In the genomic region with DNA sequence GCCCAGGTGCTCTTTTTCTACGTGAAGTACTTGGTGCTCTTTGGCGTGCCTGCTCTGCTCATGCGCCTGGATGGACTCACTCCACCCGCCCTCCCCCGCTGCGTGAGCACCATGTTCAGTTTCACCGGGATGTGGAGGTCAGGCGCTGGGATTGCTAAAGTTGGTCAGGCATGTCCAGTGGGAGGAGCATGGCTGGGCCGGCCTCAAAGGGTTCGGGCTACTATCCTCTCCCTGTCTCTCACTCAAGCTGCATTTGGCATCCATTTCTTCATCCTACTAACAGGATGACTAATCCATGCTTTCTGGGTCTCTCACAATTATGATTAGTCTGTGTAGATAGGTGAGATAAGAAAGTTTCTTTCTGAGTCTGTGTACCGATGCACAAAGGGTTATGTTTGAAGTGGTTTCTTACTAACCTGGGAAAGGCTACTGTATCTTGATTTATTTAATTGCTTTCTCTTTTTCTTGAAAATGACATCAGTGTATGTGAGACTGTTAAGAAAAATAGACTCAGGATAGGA, we compare ENCODE assay signal across 9 cellular contexts.
A peak's percentile ranks its signal among the peaks of the same experiment; 100 is the strongest.
DNase-seq lines count a peak whose midpoint lies in the region; ATAC-seq and TF ChIP-seq lines count a peak whose summit lies in the region.
"Had no signal": no experiment of that assay in that cellular context is flagged by ENCODE, and none has a peak within 500 bp of the region (broad histone marks: within the 10 kb centered on the region; RNA-seq: fewer than 3 reads in every experiment).

No MANE protein-coding gene starts in this region.

- H3K9me3 ChIP-seq in right atrium auricular region (no peaks in the 10 kb centered on the region), suprapubic skin (no peaks in the 10 kb centered on the region)

- H3K4me1 ChIP-seq in right atrium auricular region (no peaks in the 10 kb centered on the region), suprapubic skin (no peaks in the 10 kb centered on the region)

- no peaks in the 10 kb centered on the region for H3K36me3 ChIP-seq in right atrium auricular region
- no peaks in the 10 kb centered on the region for H3K36me3 ChIP-seq in suprapubic skin

- TF ChIP-seq EP300 in suprapubic skin (IDR thresholded peaks at IDR 0.05): no peak

- no peak for TF ChIP-seq POLR2A in suprapubic skin (IDR thresholded peaks at IDR 0.05)

- H3K4me3 ChIP-seq in epithelial cell of esophagus (ENCODE audit: low read length): no peak overlapping the region
- H3K4me3 ChIP-seq in right atrium auricular region: no peak overlapping the region
- H3K4me3 ChIP-seq in suprapubic skin: no peak overlapping the region

- no peaks in the 10 kb centered on the region for H3K27me3 ChIP-seq in right atrium auricular region
- no peaks in the 10 kb centered on the region for H3K27me3 ChIP-seq in suprapubic skin

- ATAC-seq in GM18508 (IDR thresholded peaks at IDR 0.05; ENCODE audit: insufficient read depth, unreplicated experiment): peak; percentile 55

- no peak overlapping the region for H3K27ac ChIP-seq in right atrium auricular region
- no peak overlapping the region for H3K27ac ChIP-seq in suprapubic skin

- DNase-seq in Caki2 (ENCODE audit: low read depth) (peak; percentile 95), NCI-H748 (lab: John Stamatoyannopoulos, UW; ENCODE audit: unreplicated experiment) (peak; percentile 72), epithelial cell of esophagus (ENCODE audit: low read depth) (peak; percentile 7), right atrium auricular region (ENCODE audit: low spot score) (no peak), NCI-H1694 (lab: John Stamatoyannopoulos, UW) (no peak), suprapubic skin (ENCODE audit: low spot score in 2 of 2) (no peak), CD1c-positive myeloid dendritic cell (ENCODE audit: extremely low spot score) (no peak)
- DNase-seq: effector memory CD4-positive, alpha-beta T cell had no signal

- TF ChIP-seq CTCF in epithelial cell of esophagus (IDR thresholded peaks at IDR 0.05; ENCODE audit: insufficient read depth, low read depth, low read length, missing control alignments) (no peak), right atrium auricular region (IDR thresholded peaks at IDR 0.05) (no peak), suprapubic skin (IDR thresholded peaks at IDR 0.05) (no peak)

- WGBS in suprapubic skin: 81% methylated on average over 11 of the region's 11 CpGs

- in situ Hi-C loops in Caki2 (cut with HindIII; ENCODE audit: low pct_unique_long_range_greater_than_20kb, low sequenced_read_pairs): no loop called here

Comparison
In these comparisons a context has a peak if more than half of its experiments do, and no peak if none do; other contexts are left out.
1. DNase-seq: peak in Caki2 (single experiment), NCI-H748 (single experiment) and epithelial cell of esophagus (single experiment); none in right atrium auricular region (single experiment), NCI-H1694 (single experiment), suprapubic skin (0 of 2) and CD1c-positive myeloid dendritic cell (single experiment).